28 cellular contexts compared by ENCODE assay signal in genomic region chr6:157641837-157642236, GRCh38.
"Had no signal": no experiment of that assay in that cellular context is flagged by ENCODE, and none has a peak within 500 bp of the region (broad histone marks: within the 10 kb centered on the region; RNA-seq: fewer than 3 reads in every experiment).

No MANE protein-coding gene starts in this region.

- H3K4me3 ChIP-seq: colonic mucosa, coronary artery, dorsolateral prefrontal cortex, esophagus muscularis mucosa, esophagus squamous epithelium, gastrocnemius medialis, gastroesophageal sphincter, heart left ventricle, heart right ventricle had no signal

- H3K36me3 ChIP-seq: colonic mucosa, esophagus muscularis mucosa, esophagus squamous epithelium, gastrocnemius medialis had no signal

- H3K9me3 ChIP-seq: colonic mucosa, esophagus muscularis mucosa, esophagus squamous epithelium, gastrocnemius medialis, gastroesophageal sphincter, heart left ventricle, heart right ventricle had no signal

- DNase-seq: colonic mucosa; cortex of kidney; dermis blood vessel endothelial cell; effector CD4-positive, alpha-beta T cell; effector CD8-positive, alpha-beta T cell; effector memory CD4-positive, alpha-beta T cell; effector memory CD8-positive, alpha-beta T cell; endodermal cell; erythroblast; esophagus squamous epithelium; foreskin fibroblast; foreskin keratinocyte; foreskin melanocyte; gastrocnemius medialis; glutamatergic neuron; head of caudate nucleus; heart left ventricle; heart right ventricle had no signal

- H3K4me1 ChIP-seq: colonic mucosa, esophagus muscularis mucosa, esophagus squamous epithelium, gastrocnemius medialis, gastroesophageal sphincter had no signal

- FAIRE-seq: colon, endometrium, endothelial cell of umbilical vein, frontal cortex had no signal

- H3K27me3 ChIP-seq: colonic mucosa, dorsolateral prefrontal cortex, esophagus muscularis mucosa, esophagus squamous epithelium, foreskin keratinocyte, gastrocnemius medialis, gastroesophageal sphincter, heart left ventricle, heart right ventricle had no signal

- H3K27ac ChIP-seq: colonic mucosa, coronary artery, dorsolateral prefrontal cortex, epithelial cell of prostate, esophagus muscularis mucosa, esophagus squamous epithelium, foreskin keratinocyte, gastrocnemius medialis, gastroesophageal sphincter, heart left ventricle, heart right ventricle had no signal

- ATAC-seq: effector memory CD8-positive, alpha-beta T cell; esophagus mucosa; foreskin keratinocyte; gastrocnemius medialis; gastroesophageal sphincter had no signal
